ENCODE assay signal across 17 cellular contexts in genomic region chr3:173957646-173958045, GRCh38.
DNase-seq lines count a peak whose midpoint lies in the region; TF ChIP-seq lines count a peak whose summit lies in the region.
"Had no signal": no experiment of that assay in that cellular context is flagged by ENCODE, and none has a peak within 500 bp of the region (broad histone marks: within the 10 kb centered on the region; RNA-seq: fewer than 3 reads in every experiment).

No MANE protein-coding gene starts in this region.

- in situ Hi-C loops in G401 (cut with HindIII; ENCODE audit: low sequenced_read_pairs), result no loop called here

- H3K4me3 ChIP-seq in spleen, result no peak overlapping the region
- H3K4me3 ChIP-seq: A549, HAP-1 had no signal

- intact Hi-C loops in spleen (cut with DNase I; ENCODE audit: low total_unique reads), result no loop called here

- no peak for TF ChIP-seq POLR2A in spleen (IDR thresholded peaks at IDR 0.05)

- WGBS in spleen, 5 donors, result 90 to 96% (median 93%) methylated on average over 4 of the region's 4 CpGs

- H3K9me3 ChIP-seq in spleen, result peaks cover 0 to 11% (median 0%) of the 10 kb centered on the region in 8 donors
- H3K9me3 ChIP-seq: A549, Caco-2 had no signal

- no peak for TF ChIP-seq CTCF in spleen (IDR thresholded peaks at IDR 0.05 in 8 of 11, conservative IDR thresholded peaks at IDR 0.05 in 3 of 11)

- no peaks in the 10 kb centered on the region for H3K36me3 ChIP-seq in spleen
- H3K36me3 ChIP-seq: HAP-1 had no signal

- DNase-seq in G401 (ENCODE audit: low spot score), result peak; percentile 95
- peak; percentile 68 for DNase-seq in cerebellum (ENCODE audit: low spot score)
- DNase-seq in occipital lobe (lab: John Stamatoyannopoulos, UW), result peak; percentile 28
- peak; percentile 33 for DNase-seq in spleen
- DNase-seq in activated T-cell treated with anti-CD3 and anti-CD28 coated beads for 4 hours, result no peak
- DNase-seq in effector CD4-positive, alpha-beta T cell, result no peak
- DNase-seq in activated CD8-positive, alpha-beta memory T cell treated with anti-CD3 and anti-CD28 coated beads for 24 hours, result no peak
- DNase-seq in NCI-H1092 treated with DMSO at 0.1 percent for 48 hours (lab: John Stamatoyannopoulos, UW), result no peak
- DNase-seq: AML-193; Caco-2; CD4-positive, alpha-beta T cell; GF-D8; GOT3 had no signal

- H3K27ac ChIP-seq in spleen, result no peak overlapping the region
- H3K27ac ChIP-seq: 22Rv1, A549, C4-2B had no signal

- H3K4me1 ChIP-seq in spleen, result no peaks in the 10 kb centered on the region
- H3K4me1 ChIP-seq: A549, Caco-2 had no signal

- no peaks in the 10 kb centered on the region for H3K27me3 ChIP-seq in spleen (replicated peaks in 1 of 7)

Comparison
In these comparisons a context has a peak if more than half of its experiments do, and no peak if none do; other contexts are left out.
1. DNase-seq: peak in G401 (single experiment), cerebellum (single experiment), occipital lobe (single experiment) and spleen (single experiment); none in activated T-cell treated with anti-CD3 and anti-CD28 coated beads for 4 hours (single experiment), effector CD4-positive, alpha-beta T cell (single experiment), activated CD8-positive, alpha-beta memory T cell treated with anti-CD3 and anti-CD28 coated beads for 24 hours (single experiment) and NCI-H1092 treated with DMSO at 0.1 percent for 48 hours (single experiment).